10 cellular contexts compared by ENCODE assay signal in genomic region chr1:170067253-170067819, GRCh38.
DNase-seq lines count a peak whose midpoint lies in the region; ATAC-seq and TF ChIP-seq lines count a peak whose summit lies in the region.
"Had no signal": no experiment of that assay in that cellular context is flagged by ENCODE, and none has a peak within 500 bp of the region (broad histone marks: within the 10 kb centered on the region; RNA-seq: fewer than 3 reads in every experiment).

No MANE protein-coding gene starts in this region.

- H3K27ac ChIP-seq in MM.1S (ENCODE audit: low read length), result no peak overlapping the region
- H3K27ac ChIP-seq: upper lobe of right lung had no signal

- H3K9ac ChIP-seq in MM.1S (ENCODE audit: low read length), result no peak overlapping the region

- peak; percentile 35 for ATAC-seq in GM19468 (IDR thresholded peaks at IDR 0.05; ENCODE audit: extremely low read depth, unreplicated experiment)
- ATAC-seq: activated CD4-positive, CD25-positive, alpha-beta regulatory T cell treated with anti-CD3 and anti-CD28 coated beads, Interleukin-2, amount 50 U/mL, for 24 hours; upper lobe of right lung had no signal

- 0 out of 2 replicates have a peak overlapping the region, but pooled peaks have one; percentile 10 for H2AFZ ChIP-seq in MM.1S (ENCODE audit: low read length)

- H3K4me3 ChIP-seq in MM.1S (ENCODE audit: low read length), result no peak overlapping the region
- H3K4me3 ChIP-seq: upper lobe of right lung had no signal

- peak overlapping the region; percentile 89; the same call in 1 of the 2 replicates for H3K4me2 ChIP-seq in MM.1S (ENCODE audit: low read depth, low read length)

- no peaks in the 10 kb centered on the region for H4K20me1 ChIP-seq in MM.1S (ENCODE audit: insufficient read depth, low read length)

- peaks cover 27% of the 10 kb centered on the region; the same call in 1 of the 2 replicates for H3K79me2 ChIP-seq in MM.1S (ENCODE audit: low read length)

- peaks cover 6% of the 10 kb centered on the region; the same call in 1 of the 2 replicates for H3F3A ChIP-seq in MM.1S (ENCODE audit: insufficient read depth, low read length)

- H3K27me3 ChIP-seq in MM.1S (replicated peaks; ENCODE audit: insufficient read depth, low read length), result no peaks in the 10 kb centered on the region
- H3K27me3 ChIP-seq: upper lobe of right lung had no signal

- peak; percentile 45 for TF ChIP-seq CTCF in GM10266 (IDR thresholded peaks at IDR 0.05; ENCODE audit: control insufficient read depth, insufficient read depth, low read depth, missing control alignments)
- peak; percentile 30 for TF ChIP-seq CTCF in MM.1S (IDR thresholded peaks at IDR 0.05; ENCODE audit: low read length)

- no peaks in the 10 kb centered on the region for H3K36me3 ChIP-seq in MM.1S (replicated peaks; ENCODE audit: insufficient read depth, low read length)
- H3K36me3 ChIP-seq: upper lobe of right lung had no signal

- H3K4me1 ChIP-seq in MM.1S (ENCODE audit: low read length), result peaks cover 17% of the 10 kb centered on the region

- no peaks in the 10 kb centered on the region for H3K9me2 ChIP-seq in MM.1S (replicated peaks; ENCODE audit: insufficient read depth, low read length)

- DNase-seq in GM10266 (ENCODE audit: extremely low spot score) (no peak), MM.1S (no peak), glomerular visceral epithelial cell (ENCODE audit: extremely low spot score) (peak; percentile 10), GM19238 (ENCODE audit: insufficient read length, low spot score) (no peak), inferior parietal cortex (ENCODE audit: extremely low spot score) (no peak), COLO668 (lab: John Stamatoyannopoulos, UW; ENCODE audit: unreplicated experiment) (no peak), kidney tubule cell (ENCODE audit: low spot score) (no peak)
- DNase-seq: upper lobe of right lung had no signal

- no peaks in the 10 kb centered on the region for H3K9me3 ChIP-seq in MM.1S (replicated peaks; ENCODE audit: insufficient read depth, low read length)
- H3K9me3 ChIP-seq: upper lobe of right lung had no signal
